ENCODE assay signal across 8 cellular contexts in genomic region chr17:67376892-67377726, GRCh38. TPM values are rescaled to one million over a fixed set of nuclear protein-coding genes. Genes with fewer than 3 reads are reported as not detected.
DNase-seq lines count a peak whose midpoint lies in the region; ATAC-seq and TF ChIP-seq lines count a peak whose summit lies in the region.

TSS of gene PITPNC1 (plus strand) at chr17:67377281.

- peaks cover 28% of the 10 kb centered on the region for H3K4me1 ChIP-seq in Karpas-422 (ENCODE audit: low read length)

- H4K20me1 ChIP-seq in Karpas-422 (ENCODE audit: insufficient read depth, low read depth, low read length) = 0 out of 2 replicates have a peak, but pooled peaks cover 4% of the 10 kb centered on the region

- peak within 1 kb of the TSS; percentile 80 for H3K4me3 ChIP-seq in Karpas-422 (ENCODE audit: low read length)
- H3K4me3 ChIP-seq in fibroblast of pulmonary artery (replicated peaks; ENCODE audit: low read depth, low read length) = peak within 1 kb of the TSS; percentile 85

- peak; percentile 3 for TF ChIP-seq CTCF in fibroblast of pulmonary artery (IDR thresholded peaks at IDR 0.05; ENCODE audit: low read length, missing control alignments)
- TF ChIP-seq CTCF in nephron (IDR thresholded peaks at IDR 0.05; ENCODE audit: unreplicated experiment in 3 of 3) = peak in 1 of 3 experiments; percentile 14

- H3K4me1 Mint-ChIP-seq in nephron = peaks cover 32% of the 10 kb centered on the region
- H3K4me1 Mint-ChIP-seq in stimulated activated naive CD8-positive, alpha-beta T cell treated with anti-CD3 and anti-CD28 coated beads, Interleukin-15, Interleukin-2, amounts not matched to agents 100 ng/mL and 50 ng/mL, for 24 hours (ENCODE audit: low read depth) = peaks cover 50% of the 10 kb centered on the region

- no peak within 1 kb of the TSS for H3K27ac ChIP-seq in Karpas-422 (ENCODE audit: low read length)

- peak within 1 kb of the TSS; percentile 82 for H2AFZ ChIP-seq in Karpas-422 (ENCODE audit: low read length)

- no peaks in the 10 kb centered on the region for H3K9me3 Mint-ChIP-seq in nephron
- no peaks in the 10 kb centered on the region for H3K9me3 Mint-ChIP-seq in stimulated activated naive CD8-positive, alpha-beta T cell treated with anti-CD3 and anti-CD28 coated beads, Interleukin-15, Interleukin-2, amounts not matched to agents 100 ng/mL and 50 ng/mL, for 24 hours

- H3K27me3 Mint-ChIP-seq in nephron (ENCODE audit: low read depth) = peaks cover 5% of the 10 kb centered on the region
- H3K27me3 Mint-ChIP-seq in stimulated activated naive CD8-positive, alpha-beta T cell treated with anti-CD3 and anti-CD28 coated beads, Interleukin-15, Interleukin-2, amounts not matched to agents 100 ng/mL and 50 ng/mL, for 24 hours = no peaks in the 10 kb centered on the region

- H3K27me3 ChIP-seq in Karpas-422 (ENCODE audit: low read length) = no peaks in the 10 kb centered on the region; the same call in 1 of the 2 replicates

- H3K4me2 ChIP-seq in Karpas-422 (ENCODE audit: low read depth, low read length, poor library complexity, severe bottlenecking) = peak within 1 kb of the TSS; percentile 75

- ATAC-seq in GM21786 (IDR thresholded peaks at IDR 0.05; ENCODE audit: unreplicated experiment) = peak; percentile 72

- no peaks in the 10 kb centered on the region for H3K9me2 ChIP-seq in Karpas-422 (replicated peaks; ENCODE audit: insufficient read depth, low read length)

- no peaks in the 10 kb centered on the region for H3K9me3 ChIP-seq in Karpas-422 (ENCODE audit: low read length)

- H3K79me2 ChIP-seq in Karpas-422 (ENCODE audit: low read length) = no peaks in the 10 kb centered on the region

- H3K4me3 Mint-ChIP-seq in nephron = peak within 1 kb of the TSS; percentile 89 to 94 (median 90)
- peak within 1 kb of the TSS; percentile 86 for H3K4me3 Mint-ChIP-seq in stimulated activated naive CD8-positive, alpha-beta T cell treated with anti-CD3 and anti-CD28 coated beads, Interleukin-15, Interleukin-2, amounts not matched to agents 100 ng/mL and 50 ng/mL, for 24 hours

- H3K36me3 ChIP-seq in Karpas-422 (ENCODE audit: insufficient read depth, low read length) = no peaks in the 10 kb centered on the region

- peak within 1 kb of the TSS; percentile 87 to 96 (median 94) for H3K27ac Mint-ChIP-seq in nephron
- peak within 1 kb of the TSS; percentile 81 for H3K27ac Mint-ChIP-seq in stimulated activated naive CD8-positive, alpha-beta T cell treated with anti-CD3 and anti-CD28 coated beads, Interleukin-15, Interleukin-2, amounts not matched to agents 100 ng/mL and 50 ng/mL, for 24 hours

- DNase-seq in Daoy (ENCODE audit: low read depth) (peak; percentile 92), Karpas-422 (peak; percentile 94), SHP77 (lab: John Stamatoyannopoulos, UW) (peak; percentile 75 to 79), fibroblast of pulmonary artery (ENCODE audit: low read depth) (peak; percentile 90)
- peak; percentile 80 for DNase-seq in activated T-helper 9 cell treated with anti-CD3 and anti-CD28 coated beads, Interleukin-2, amount 50 U/mL, for 16 hours (ENCODE audit: low read depth)

- H3K9ac ChIP-seq in Karpas-422 (ENCODE audit: low read length) = peak within 1 kb of the TSS; percentile 74

- H3K36me3 Mint-ChIP-seq in nephron (ENCODE audit: low read depth) = peaks cover 6% of the 10 kb centered on the region
- peaks cover 19% of the 10 kb centered on the region for H3K36me3 Mint-ChIP-seq in stimulated activated naive CD8-positive, alpha-beta T cell treated with anti-CD3 and anti-CD28 coated beads, Interleukin-15, Interleukin-2, amounts not matched to agents 100 ng/mL and 50 ng/mL, for 24 hours (ENCODE audit: low read depth)

RNA-seq across cellular contexts. Expression of gene PITPNC1, which starts in this region (rescaled TPM):
- 6.9 and 8.4 TPM in 2 replicates for total RNA-seq in Daoy (2014; rRNA removed; shearing (Covaris generic))
- 2.7 and 3.8 TPM in 2 replicates for total RNA-seq in Karpas-422 (2014; rRNA removed; shearing (Covaris generic); ENCODE audit: low replicate concordance)
